ENCODE assay signal across 23 cellular contexts in the genomic region with DNA sequence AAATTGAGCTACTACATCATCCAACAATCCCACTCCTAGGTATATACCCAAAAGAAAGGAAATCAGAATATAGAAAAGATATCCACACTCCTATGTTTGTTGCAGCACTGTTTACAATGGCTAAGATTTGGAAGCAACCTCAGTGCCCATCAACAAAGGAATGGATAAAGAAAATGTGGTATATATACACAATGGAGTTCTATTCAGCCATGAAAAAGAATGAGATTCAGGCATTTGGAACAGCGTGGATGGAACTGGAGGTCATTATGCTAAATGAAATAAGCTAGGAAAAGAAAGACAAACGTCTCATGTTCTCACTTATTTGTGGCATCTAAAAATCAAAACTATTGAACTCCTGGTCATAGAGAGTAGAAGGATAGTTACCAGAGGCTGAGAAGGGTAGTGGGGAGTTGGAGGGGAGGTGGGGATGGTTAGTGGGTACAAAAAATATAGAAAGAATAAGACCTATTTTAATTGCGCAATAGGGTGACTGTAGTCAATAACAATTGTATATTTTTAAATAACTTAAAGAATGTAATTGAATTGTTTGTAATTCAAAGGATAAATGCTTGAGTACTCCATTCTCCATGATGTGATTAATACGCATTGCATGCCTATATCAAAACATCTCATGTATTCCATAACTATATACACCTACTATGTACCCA. TPM values are rescaled to one million over a fixed set of nuclear protein-coding genes. Genes with fewer than 3 reads are reported as not detected.
A peak's percentile ranks its signal among the peaks of the same experiment; 100 is the strongest.
DNase-seq lines count a peak whose midpoint lies in the region; ATAC-seq and TF ChIP-seq lines count a peak whose summit lies in the region.
"Had no signal": no experiment of that assay in that cellular context is flagged by ENCODE, and none has a peak within 500 bp of the region (broad histone marks: within the 10 kb centered on the region; RNA-seq: fewer than 3 reads in every experiment).

No MANE protein-coding gene starts in this region.

- H3K27me3 Mint-ChIP-seq in activated CD4-positive, alpha-beta T cell treated with anti-CD3 and anti-CD28 coated beads, Interleukin-2, amount 10 ng/mL, durations not matched to agents 7 days and 5 days = peaks cover 11% of the 10 kb centered on the region
- H3K27me3 Mint-ChIP-seq in CD4-positive, alpha-beta memory T cell = no peaks in the 10 kb centered on the region
- H3K27me3 Mint-ChIP-seq in activated T-helper 17 cell treated with anti-CD3 and anti-CD28 coated beads, Interleukin-2, amount 50 U/mL, for 72 hours = no peaks in the 10 kb centered on the region
- peaks cover 0 to 11% (median 0%) of the 10 kb centered on the region in 5 donors for H3K27me3 Mint-ChIP-seq in naive thymus-derived CD4-positive, alpha-beta T cell
- H3K27me3 Mint-ChIP-seq: stimulated activated memory B cell treated with anti-CD40 and anti-IgM and Interleukin-4, amounts not matched to agents 10 μg/mL and 1 μg/mL and 100 μg/mL, for 72 hours had no signal

- peak overlapping the region; percentile 25 for H3K4me3 Mint-ChIP-seq in activated CD4-positive, alpha-beta T cell treated with anti-CD3 and anti-CD28 coated beads, Interleukin-2, amount 10 ng/mL, durations not matched to agents 7 days and 5 days
- H3K4me3 Mint-ChIP-seq in CD4-positive, alpha-beta memory T cell = peak overlapping the region in 7 of 8 donors; percentile 26 to 71 (median 49)
- peak overlapping the region; percentile 27 for H3K4me3 Mint-ChIP-seq in activated T-helper 17 cell treated with anti-CD3 and anti-CD28 coated beads, Interleukin-2, amount 50 U/mL, for 72 hours
- peak overlapping the region in 9 of 10 donors; percentile 42 to 78 (median 62) for H3K4me3 Mint-ChIP-seq in naive thymus-derived CD4-positive, alpha-beta T cell
- H3K4me3 Mint-ChIP-seq: GM23338 had no signal

- H3K4me3 ChIP-seq in CD4-positive, alpha-beta memory T cell (ENCODE audit: low read length in 2 of 2) = no peak overlapping the region
- H3K4me3 ChIP-seq in naive thymus-derived CD4-positive, alpha-beta T cell (ENCODE audit: low read length) = no peak overlapping the region
- H3K4me3 ChIP-seq in testis = no peak overlapping the region
- H3K4me3 ChIP-seq: GM23338, lung, SK-N-MC, vagina had no signal

- POLR2A ChIA-PET in activated CD4-positive, alpha-beta T cell treated with anti-CD3 and anti-CD28 coated beads, Interleukin-2, amount 10 ng/mL, durations not matched to agents 7 days and 5 days (lab: Charles Lee) = no interaction called here
- POLR2A ChIA-PET in CD4-positive, alpha-beta memory T cell (lab: Charles Lee; ENCODE audit: partially characterized antibody) = interaction anchor here (2.9 kb wide), 1 partner anchor 38 kb away, joined by 158 read pairs; a partner anchor contains a TSS
- POLR2A ChIA-PET in naive thymus-derived CD4-positive, alpha-beta T cell (lab: Charles Lee) = interaction anchor here (3.7 kb wide), 1 partner anchor 38 kb away, joined by 100 read pairs; a partner anchor contains a TSS

- TF ChIP-seq CTCF in testis (IDR thresholded peaks at IDR 0.05) = no peak

- DNase-seq in activated CD4-positive, alpha-beta T cell treated with anti-CD3 and anti-CD28 coated beads, Interleukin-2, amount 10 ng/mL, durations not matched to agents 7 days and 5 days = no peak
- DNase-seq in activated CD4-positive, alpha-beta T cell treated with anti-CD3 and anti-CD28 coated beads, Interleukin-2, amount 50 U/mL, for 48 hours = no peak
- DNase-seq in CD4-positive, alpha-beta memory T cell = no peak
- DNase-seq in naive thymus-derived CD4-positive, alpha-beta T cell = no peak
- DNase-seq in testis (no peak), globus pallidus (ENCODE audit: low spot score) (no peak), activated gamma-delta T cell (lab: John Stamatoyannopoulos, UW) (no peak)
- DNase-seq: BE2C; DMS79 treated with DMSO at 0.1 percent for 48 hours; NCI-H1092; NCI-H2029; NCI-H2227 treated with DMSO at 0.1 percent for 48 hours; NCI-H748 treated with DMSO at 0.1 percent for 48 hours; stimulated activated CD4-positive, alpha-beta T cell treated with anti-CD3 and anti-CD28 coated beads, Interleukin-4, amount 100 ng/mL, for 1 hour; T1000 had no signal

- H3K9me3 Mint-ChIP-seq in activated CD4-positive, alpha-beta T cell treated with anti-CD3 and anti-CD28 coated beads, Interleukin-2, amount 10 ng/mL, durations not matched to agents 7 days and 5 days = peaks cover 2% of the 10 kb centered on the region
- H3K9me3 Mint-ChIP-seq in CD4-positive, alpha-beta memory T cell = peaks cover 0 to 2% (median 0%) of the 10 kb centered on the region in 8 donors
- H3K9me3 Mint-ChIP-seq in activated T-helper 17 cell treated with anti-CD3 and anti-CD28 coated beads, Interleukin-2, amount 50 U/mL, for 72 hours = peaks cover 3% of the 10 kb centered on the region
- H3K9me3 Mint-ChIP-seq in naive thymus-derived CD4-positive, alpha-beta T cell = peaks cover 0 to 3% (median 0%) of the 10 kb centered on the region in 11 donors
- H3K9me3 Mint-ChIP-seq: GM23338; stimulated activated memory B cell treated with anti-CD40 and anti-IgM and Interleukin-4, amounts not matched to agents 10 μg/mL and 1 μg/mL and 100 μg/mL, for 72 hours had no signal

- WGBS in testis, 2 donors = 89 to 94% methylated on average over 4 of the region's 4 CpGs

- peaks cover 26% of the 10 kb centered on the region for H3K4me1 ChIP-seq in CD4-positive, alpha-beta memory T cell (ENCODE audit: insufficient read depth, low read length)
- peaks cover 0 to 13% of the 10 kb centered on the region in 2 donors for H3K4me1 ChIP-seq in naive thymus-derived CD4-positive, alpha-beta T cell (ENCODE audit: control insufficient read depth in 2 of 2, insufficient read depth in 2 of 2, low read length in 2 of 2)
- H3K4me1 ChIP-seq in testis = peaks cover 3% of the 10 kb centered on the region
- H3K4me1 ChIP-seq: BE2C, Caco-2 had no signal

- H3K4me1 Mint-ChIP-seq in activated CD4-positive, alpha-beta T cell treated with anti-CD3 and anti-CD28 coated beads, Interleukin-2, amount 10 ng/mL, durations not matched to agents 7 days and 5 days = peaks cover 31% of the 10 kb centered on the region
- peaks cover 15 to 42% (median 28%) of the 10 kb centered on the region in 4 donors for H3K4me1 Mint-ChIP-seq in CD4-positive, alpha-beta memory T cell
- H3K4me1 Mint-ChIP-seq in activated T-helper 17 cell treated with anti-CD3 and anti-CD28 coated beads, Interleukin-2, amount 50 U/mL, for 72 hours = peaks cover 16% of the 10 kb centered on the region
- H3K4me1 Mint-ChIP-seq in naive thymus-derived CD4-positive, alpha-beta T cell = peaks cover 19 to 39% (median 27%) of the 10 kb centered on the region in 7 donors

- no peak overlapping the region for H3K27ac Mint-ChIP-seq in activated CD4-positive, alpha-beta T cell treated with anti-CD3 and anti-CD28 coated beads, Interleukin-2, amount 10 ng/mL, durations not matched to agents 7 days and 5 days
- peak overlapping the region in 4 of 7 donors; percentile 57 to 89 (median 66) for H3K27ac Mint-ChIP-seq in CD4-positive, alpha-beta memory T cell
- peak overlapping the region; percentile 37 for H3K27ac Mint-ChIP-seq in activated T-helper 17 cell treated with anti-CD3 and anti-CD28 coated beads, Interleukin-2, amount 50 U/mL, for 72 hours
- H3K27ac Mint-ChIP-seq in naive thymus-derived CD4-positive, alpha-beta T cell = peak overlapping the region in 6 of 9 donors; percentile 29 to 83 (median 66)
- H3K27ac Mint-ChIP-seq: GM23338, WTC11 had no signal

- H3K27me3 ChIP-seq in CD4-positive, alpha-beta memory T cell (ENCODE audit: insufficient read depth, low read length) = no peaks in the 10 kb centered on the region
- no peaks in the 10 kb centered on the region for H3K27me3 ChIP-seq in naive thymus-derived CD4-positive, alpha-beta T cell (ENCODE audit: control insufficient read depth in 2 of 2, insufficient read depth in 2 of 2, low read length in 2 of 2)
- H3K27me3 ChIP-seq in testis = no peaks in the 10 kb centered on the region
- H3K27me3 ChIP-seq: BE2C, vagina had no signal

- H3K27ac ChIP-seq in CD4-positive, alpha-beta memory T cell (ENCODE audit: low read depth, low read length) = no peak overlapping the region
- no peak overlapping the region for H3K27ac ChIP-seq in naive thymus-derived CD4-positive, alpha-beta T cell (ENCODE audit: low read depth, low read length)
- H3K27ac ChIP-seq in testis = no peak overlapping the region
- H3K27ac ChIP-seq: SK-N-MC, vagina had no signal

- H3K36me3 ChIP-seq in CD4-positive, alpha-beta memory T cell (ENCODE audit: insufficient read depth, low read length) = no peaks in the 10 kb centered on the region
- peaks cover 0 to 5% (median 0%) of the 10 kb centered on the region in 3 experiments for H3K36me3 ChIP-seq in naive thymus-derived CD4-positive, alpha-beta T cell (ENCODE audit: control insufficient read depth in 2 of 3, insufficient read depth in 3 of 3, low read length in 3 of 3)
- H3K36me3 ChIP-seq in testis (ENCODE audit: low read depth, missing control alignments) = no peaks in the 10 kb centered on the region
- H3K36me3 ChIP-seq: BE2C, vagina had no signal

- CTCF ChIA-PET in activated CD4-positive, alpha-beta T cell treated with anti-CD3 and anti-CD28 coated beads, Interleukin-2, amount 10 ng/mL, durations not matched to agents 7 days and 5 days (lab: Charles Lee) = no interaction called here
- CTCF ChIA-PET in CD4-positive, alpha-beta memory T cell (lab: Charles Lee; ENCODE audit: partially characterized antibody) = interaction anchor here (1.2 to 3.4 kb wide), 3 partner anchors 38 to 165 kb away, joined by 3 to 54 read pairs (median 8); a partner anchor contains a TSS
- CTCF ChIA-PET in naive thymus-derived CD4-positive, alpha-beta T cell (lab: Charles Lee) = interaction anchor here (0.9 to 2.9 kb wide), 2 partner anchors 38 to 353 kb away, joined by 3 to 25 read pairs; a partner anchor contains a TSS

- no peak for TF ChIP-seq POLR2A in testis (IDR thresholded peaks at IDR 0.05)

- intact Hi-C loops in CD4-positive, alpha-beta memory T cell (cut with micrococcal nuclease) = loop anchor here (10.0 kb wide), 1 partner anchor 420 kb away; no protein-coding TSS in a partner anchor
- intact Hi-C loops in naive thymus-derived CD4-positive, alpha-beta T cell (cut with micrococcal nuclease) = loop anchor here (5.0 kb wide), 1 partner anchor 603 kb away; a partner anchor contains a TSS
- intact Hi-C loops in testis (cut with DNase I; ENCODE audit: low total_unique reads) = no loop called here

- peaks cover 2% of the 10 kb centered on the region for H3K36me3 Mint-ChIP-seq in activated CD4-positive, alpha-beta T cell treated with anti-CD3 and anti-CD28 coated beads, Interleukin-2, amount 10 ng/mL, durations not matched to agents 7 days and 5 days (ENCODE audit: low read depth)
- H3K36me3 Mint-ChIP-seq in CD4-positive, alpha-beta memory T cell = peaks cover 0 to 15% of the 10 kb centered on the region in 2 donors
- H3K36me3 Mint-ChIP-seq in activated T-helper 17 cell treated with anti-CD3 and anti-CD28 coated beads, Interleukin-2, amount 50 U/mL, for 72 hours (ENCODE audit: low read depth) = peaks cover 8% of the 10 kb centered on the region
- no peaks in the 10 kb centered on the region for H3K36me3 Mint-ChIP-seq in naive thymus-derived CD4-positive, alpha-beta T cell
- H3K36me3 Mint-ChIP-seq: stimulated activated memory B cell treated with anti-CD40 and anti-IgM and Interleukin-4, amounts not matched to agents 10 μg/mL and 1 μg/mL and 100 μg/mL, for 72 hours; WTC11 had no signal

- no peak for ATAC-seq in activated T-helper 17 cell treated with anti-CD3 and anti-CD28 coated beads, Interleukin-2, amount 50 U/mL, for 72 hours (replicated peaks)
- ATAC-seq in naive thymus-derived CD4-positive, alpha-beta T cell = no peak
- ATAC-seq: GM23338; stimulated activated memory B cell treated with anti-CD40 and anti-IgM and Interleukin-4, amounts not matched to agents 10 μg/mL and 1 μg/mL and 100 μg/mL, for 72 hours; WTC11 had no signal

- H3K9me3 ChIP-seq in CD4-positive, alpha-beta memory T cell (ENCODE audit: control insufficient read depth in 1 of 2, low read length in 2 of 2) = no peaks in the 10 kb centered on the region
- H3K9me3 ChIP-seq in naive thymus-derived CD4-positive, alpha-beta T cell (ENCODE audit: control insufficient read depth in 2 of 3, low read length in 3 of 3) = no peaks in the 10 kb centered on the region
- H3K9me3 ChIP-seq in testis = no peaks in the 10 kb centered on the region
- H3K9me3 ChIP-seq: BE2C, Caco-2, vagina had no signal

RNA-seq across cellular contexts. Expression of a gene that starts 27.0 kb away (rescaled TPM):
- 1 to 10 TPM; 7.9 to 9.1 TPM for total RNA-seq in activated CD4-positive, alpha-beta T cell treated with anti-CD3 and anti-CD28 coated beads, Interleukin-2, amount 10 ng/mL, durations not matched to agents 7 days and 5 days
- total RNA-seq in CD4-positive, alpha-beta memory T cell = 10 to 100 TPM; 19.5 to 19.8 TPM
- polyA plus RNA-seq in CD4-positive, alpha-beta memory T cell = 10 to 100 TPM in 1 of 2 donors, 1 to 10 TPM in 1; 3.8 to 10.0 TPM
- total RNA-seq in activated T-helper 17 cell treated with anti-CD3 and anti-CD28 coated beads, Interleukin-2, amount 50 U/mL, for 72 hours = 1 to 10 TPM; 4.4 to 8.1 TPM
- total RNA-seq in naive thymus-derived CD4-positive, alpha-beta T cell = 10 to 100 TPM; 11.8 to 21.1 (median 13.8) TPM
- 10 to 100 TPM in 1 of 2 donors, 1 to 10 TPM in 1; 8.0 to 15.1 TPM for polyA plus RNA-seq in naive thymus-derived CD4-positive, alpha-beta T cell
- total RNA-seq in testis = 1 to 10 TPM; 4.0 to 6.7 TPM
- polyA plus RNA-seq in testis (ENCODE audit: insufficient read depth, low read depth, low replicate concordance) = 5.6 TPM

RNA-seq across cellular contexts. Expression of a gene that starts 37.4 kb away (rescaled TPM):
- 10 to 100 TPM; 44.0 to 48.3 TPM for total RNA-seq in activated CD4-positive, alpha-beta T cell treated with anti-CD3 and anti-CD28 coated beads, Interleukin-2, amount 10 ng/mL, durations not matched to agents 7 days and 5 days
- 10 to 100 TPM; 40.4 to 42.5 TPM for total RNA-seq in CD4-positive, alpha-beta memory T cell
- polyA plus RNA-seq in CD4-positive, alpha-beta memory T cell = 10 to 100 TPM; 47.6 to 51.0 TPM
- 10 to 100 TPM; 50.2 to 66.7 TPM for total RNA-seq in activated T-helper 17 cell treated with anti-CD3 and anti-CD28 coated beads, Interleukin-2, amount 50 U/mL, for 72 hours
- 10 to 100 TPM; 21.3 to 49.0 (median 33.8) TPM for total RNA-seq in naive thymus-derived CD4-positive, alpha-beta T cell
- polyA plus RNA-seq in naive thymus-derived CD4-positive, alpha-beta T cell = 10 to 100 TPM; 40.6 to 47.6 TPM
- total RNA-seq in testis = 10 to 100 TPM; 49.1 to 54.2 TPM
- polyA plus RNA-seq in testis (ENCODE audit: insufficient read depth, low read depth, low replicate concordance) = 63.4 TPM
